1 cellular context compared by ENCODE assay signal in genomic region chr5:176466245-176466871, GRCh38.
TF ChIP-seq lines count a peak whose summit lies in the region.

No MANE protein-coding gene starts in this region.

TF ChIP-seq in GM23338, 12 proteins besides CTCF, POLR2A, EP300 and RAD21 (continued from another document):
- TF ChIP-seq ZNF331 (CRISPR knock-in tag; IDR thresholded peaks at IDR 0.05; ENCODE audit: low read depth) (no peak), JUNB (IDR thresholded peaks at IDR 0.05; ENCODE audit: unreplicated experiment) (no peak), ZNF462 (CRISPR knock-in tag; IDR thresholded peaks at IDR 0.05) (no peak), NANOG (IDR thresholded peaks at IDR 0.05; ENCODE audit: borderline replicate concordance) (no peak)
